Comparison of ENCODE assay signal across 1 cellular context in the genomic region with DNA sequence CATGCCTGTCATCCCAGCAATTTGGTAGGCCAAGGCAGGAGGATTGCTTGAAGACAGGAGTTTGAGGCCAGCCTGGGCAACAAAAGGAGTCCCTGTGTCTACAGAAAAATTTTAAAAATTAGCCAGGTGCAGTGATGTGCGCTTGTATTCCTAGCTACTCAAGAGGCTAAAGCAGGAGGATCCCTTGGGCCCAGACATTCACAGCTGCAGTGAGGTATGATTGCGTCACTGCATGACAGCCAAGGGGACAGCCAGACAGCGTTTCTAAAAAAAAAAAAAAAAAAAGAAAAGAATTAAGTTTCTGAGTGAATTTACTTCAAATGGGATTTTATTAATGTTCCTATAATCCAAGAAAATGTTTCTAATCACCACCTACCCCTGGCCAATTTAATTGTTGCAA.
TF ChIP-seq lines count a peak whose summit lies in the region.

No MANE protein-coding gene starts in this region.

TF ChIP-seq in H1, 55 proteins besides CTCF, POLR2A, EP300 and RAD21:
- TF ChIP-seq, protein P1, sequence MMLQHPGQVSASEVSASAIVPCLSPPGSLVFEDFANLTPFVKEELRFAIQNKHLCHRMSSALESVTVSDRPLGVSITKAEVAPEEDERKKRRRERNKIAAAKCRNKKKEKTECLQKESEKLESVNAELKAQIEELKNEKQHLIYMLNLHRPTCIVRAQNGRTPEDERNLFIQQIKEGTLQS (IDR thresholded peaks at IDR 0.05; ENCODE audit: insufficient read depth, low read depth, low read length): 0 out of 2 replicates have a peak, but pooled peaks have one; percentile 22
- TF ChIP-seq FOSL1 (IDR thresholded peaks at IDR 0.05; ENCODE audit: insufficient read depth, low read depth, low read length): no peak
- no peak for TF ChIP-seq POLR2AphosphoS5 (IDR thresholded peaks at IDR 0.05; ENCODE audit: low read depth, low read length)
- peak; percentile 95 for TF ChIP-seq CEBPB (IDR thresholded peaks at IDR 0.05; ENCODE audit: low read depth, low read length)
